ENCODE assay signal across 31 cellular contexts in genomic region chr7:81775560-81775959, GRCh38.
"Had no signal": no experiment of that assay in that cellular context is flagged by ENCODE, and none has a peak within 500 bp of the region (broad histone marks: within the 10 kb centered on the region; RNA-seq: fewer than 3 reads in every experiment).

No MANE protein-coding gene starts in this region.

- H3K4me1 ChIP-seq: colonic mucosa had no signal

- H3K27me3 ChIP-seq: cardiac muscle cell, colonic mucosa, SJSA1 had no signal

- H3K4me3 ChIP-seq: cardiac muscle cell, colonic mucosa, SJSA1 had no signal

- ATAC-seq: activated CD8-positive, alpha-beta memory T cell treated with anti-CD3 and anti-CD28 coated beads, Interleukin-2, amount 10 ng/mL, durations not matched to agents 7 days and 5 days; activated T-cell treated with anti-CD3 and anti-CD28 coated beads, Interleukin-2, amount 50 U/mL, for 72 hours; activated T-helper 17 cell treated with anti-CD3 and anti-CD28 coated beads, Interleukin-2, amount 50 U/mL, for 72 hours; Panc1 had no signal

- H3K27ac ChIP-seq: cardiac muscle cell, colonic mucosa, SJSA1, WERI-Rb-1 had no signal

- H3K9me3 ChIP-seq: colonic mucosa, SJSA1 had no signal

- H3K36me3 ChIP-seq: cardiac muscle cell, colonic mucosa, SJSA1, WERI-Rb-1 had no signal

- DNase-seq: activated CD4-positive, alpha-beta memory T cell treated with anti-CD3 and anti-CD28 coated beads, Interleukin-2, amount 10 ng/mL, durations not matched to agents 7 days and 5 days; activated CD4-positive, alpha-beta T cell treated with anti-CD3 and anti-CD28 coated beads for 1 hour; activated CD4-positive, alpha-beta T cell treated with anti-CD3 and anti-CD28 coated beads for 48 hours; activated CD4-positive, CD25-positive, alpha-beta regulatory T cell; activated CD8-positive, alpha-beta memory T cell treated with anti-CD3 and anti-CD28 coated beads for 24 hours; activated CD8-positive, alpha-beta memory T cell treated with anti-CD3 and anti-CD28 coated beads, Interleukin-2, amount 10 ng/mL, durations not matched to agents 7 days and 5 days; activated CD8-positive, alpha-beta memory T cell treated with anti-CD3 and anti-CD28 coated beads, Interleukin-2, amount 50 U/mL, for 48 hours; activated effector memory CD4-positive, alpha-beta T cell treated with anti-CD3 and anti-CD28 coated beads, Interleukin-2, amount 50 U/mL, for 16 hours; activated naive CD4-positive, alpha-beta T cell; activated naive CD4-positive, alpha-beta T cell treated with anti-CD3 and anti-CD28 coated beads, Interleukin-2, amount 50 U/mL, for 16 hours; activated naive CD8-positive, alpha-beta T cell treated with anti-CD3 and anti-CD28 coated beads for 36 hours; activated T-cell treated with anti-CD3 and anti-CD28 coated beads, Interleukin-2, amount 50 U/mL, for 72 hours; amniotic stem cell; aorta; colonic mucosa; Karpas-422; MV-4-11; NCI-H1092; NCI-H1436 treated with DMSO at 0.1 percent for 48 hours; NCI-H1694 treated with DMSO at 0.1 percent for 48 hours; NCI-H2029; NCI-H345; NCI-H526; NCI-H748 treated with DMSO at 0.1 percent for 48 hours; SHP77 treated with DMSO at 0.1 percent for 48 hours; T1000; WERI-Rb-1 had no signal
